ENCODE assay signal across 27 cellular contexts in genomic region chr10:19049577-19049976, GRCh38. TPM values are rescaled to one million over a fixed set of nuclear protein-coding genes. Genes with fewer than 3 reads are reported as not detected.
"Had no signal": no experiment of that assay in that cellular context is flagged by ENCODE, and none has a peak within 500 bp of the region (broad histone marks: within the 10 kb centered on the region; RNA-seq: fewer than 3 reads in every experiment).

No MANE protein-coding gene starts in this region.

- H3K27ac ChIP-seq: coronary artery, esophagus squamous epithelium, heart right ventricle, lower lobe of right lung, prostate gland, right atrium auricular region, spleen, suprapubic skin, upper lobe of right lung, uterus had no signal

- H3K4me3 ChIP-seq: coronary artery, esophagus squamous epithelium, heart right ventricle, lower lobe of right lung, prostate gland, right atrium auricular region, spleen, suprapubic skin, transverse colon, upper lobe of right lung, uterus had no signal

- H3K4me1 Mint-ChIP-seq: immature natural killer cell; naive B cell; stimulated activated naive B cell treated with anti-CD40 and anti-IgM and Interleukin-4, amounts not matched to agents 10 μg/mL and 1 μg/mL and 100 μg/mL, for 72 hours; stimulated activated naive CD8-positive, alpha-beta T cell treated with anti-CD3 and anti-CD28 coated beads, Interleukin-15, amount 100 ng/mL, for 72 hours had no signal

- H3K27ac Mint-ChIP-seq: effector memory CD8-positive, alpha-beta T cell; immature natural killer cell; naive B cell; natural killer cell treated with Interleukin-12 subunit alpha and Interleukin-12 subunit beta and Interleukin-15 and Interleukin-18, amount 100 ng/mL, for 72 hours; stimulated activated naive B cell treated with anti-CD40 and anti-IgM and Interleukin-4, amounts not matched to agents 10 μg/mL and 1 μg/mL and 100 μg/mL, for 72 hours; stimulated activated naive CD8-positive, alpha-beta T cell treated with anti-CD3 and anti-CD28 coated beads, Interleukin-15, amount 100 ng/mL, for 72 hours had no signal

- H3K4me3 Mint-ChIP-seq: effector memory CD8-positive, alpha-beta T cell; immature natural killer cell; naive B cell; natural killer cell treated with Interleukin-12 subunit alpha and Interleukin-12 subunit beta and Interleukin-15 and Interleukin-18, amount 100 ng/mL, for 72 hours; stimulated activated naive B cell treated with anti-CD40 and anti-IgM and Interleukin-4, amounts not matched to agents 10 μg/mL and 1 μg/mL and 100 μg/mL, for 72 hours; stimulated activated naive CD8-positive, alpha-beta T cell treated with anti-CD3 and anti-CD28 coated beads, Interleukin-15, amount 100 ng/mL, for 72 hours had no signal

- DNase-seq: dermis blood vessel endothelial cell; effector memory CD8-positive, alpha-beta T cell; erythroblast; esophagus squamous epithelium; foreskin melanocyte; glutamatergic neuron; heart right ventricle; hypothalamus; immature natural killer cell; islet precursor cell; kidney glomerular epithelial cell; left ventricle myocardium superior; lower lobe of right lung; naive B cell; nucleus accumbens; spleen; stimulated activated naive B cell treated with anti-CD40 and anti-IgM and Interleukin-4, amounts not matched to agents 10 μg/mL and 1 μg/mL and 100 μg/mL, for 72 hours; stimulated activated naive CD8-positive, alpha-beta T cell treated with anti-CD3 and anti-CD28 coated beads, Interleukin-15, amount 100 ng/mL, for 72 hours; transverse colon; upper lobe of right lung; uterus had no signal

- ATAC-seq: effector memory CD8-positive, alpha-beta T cell; heart right ventricle; left ventricle myocardium superior; lower lobe of right lung; natural killer cell treated with Interleukin-12 subunit alpha and Interleukin-12 subunit beta and Interleukin-15 and Interleukin-18, amount 100 ng/mL, for 72 hours; sciatic nerve; stimulated activated naive B cell treated with anti-CD40 and anti-IgM and Interleukin-4, amounts not matched to agents 10 μg/mL and 1 μg/mL and 100 μg/mL, for 72 hours; stimulated activated naive CD8-positive, alpha-beta T cell treated with anti-CD3 and anti-CD28 coated beads, Interleukin-15, amount 100 ng/mL, for 72 hours; upper lobe of right lung had no signal

- H3K4me1 ChIP-seq: esophagus squamous epithelium, heart right ventricle, lower lobe of right lung, prostate gland, right atrium auricular region, spleen, suprapubic skin, upper lobe of right lung, uterus had no signal

- H3K27me3 Mint-ChIP-seq: effector memory CD8-positive, alpha-beta T cell; naive B cell; natural killer cell treated with Interleukin-12 subunit alpha and Interleukin-12 subunit beta and Interleukin-15 and Interleukin-18, amount 100 ng/mL, for 72 hours; stimulated activated naive B cell treated with anti-CD40 and anti-IgM and Interleukin-4, amounts not matched to agents 10 μg/mL and 1 μg/mL and 100 μg/mL, for 72 hours; stimulated activated naive CD8-positive, alpha-beta T cell treated with anti-CD3 and anti-CD28 coated beads, Interleukin-15, amount 100 ng/mL, for 72 hours had no signal

- H3K9me3 ChIP-seq: esophagus squamous epithelium, lower lobe of right lung, prostate gland, right atrium auricular region, suprapubic skin, transverse colon, upper lobe of right lung, uterus had no signal

- H3K36me3 ChIP-seq: esophagus squamous epithelium, heart right ventricle, lower lobe of right lung, prostate gland, right atrium auricular region, spleen, suprapubic skin, transverse colon, upper lobe of right lung, uterus had no signal

- H3K27me3 ChIP-seq: esophagus squamous epithelium, heart right ventricle, right atrium auricular region, spleen, suprapubic skin, transverse colon, upper lobe of right lung, uterus had no signal

- H3K36me3 Mint-ChIP-seq: immature natural killer cell; naive B cell; natural killer cell treated with Interleukin-12 subunit alpha and Interleukin-12 subunit beta and Interleukin-15 and Interleukin-18, amount 100 ng/mL, for 72 hours; stimulated activated naive B cell treated with anti-CD40 and anti-IgM and Interleukin-4, amounts not matched to agents 10 μg/mL and 1 μg/mL and 100 μg/mL, for 72 hours had no signal

RNA-seq across cellular contexts. Expression of gene MALRD1, which starts 1.0 kb away (rescaled TPM):
- total RNA-seq: dermis blood vessel endothelial cell had no signal
- polyA plus RNA-seq: immature natural killer cell had no signal
